9 cellular contexts compared by ENCODE assay signal in the genomic region with DNA sequence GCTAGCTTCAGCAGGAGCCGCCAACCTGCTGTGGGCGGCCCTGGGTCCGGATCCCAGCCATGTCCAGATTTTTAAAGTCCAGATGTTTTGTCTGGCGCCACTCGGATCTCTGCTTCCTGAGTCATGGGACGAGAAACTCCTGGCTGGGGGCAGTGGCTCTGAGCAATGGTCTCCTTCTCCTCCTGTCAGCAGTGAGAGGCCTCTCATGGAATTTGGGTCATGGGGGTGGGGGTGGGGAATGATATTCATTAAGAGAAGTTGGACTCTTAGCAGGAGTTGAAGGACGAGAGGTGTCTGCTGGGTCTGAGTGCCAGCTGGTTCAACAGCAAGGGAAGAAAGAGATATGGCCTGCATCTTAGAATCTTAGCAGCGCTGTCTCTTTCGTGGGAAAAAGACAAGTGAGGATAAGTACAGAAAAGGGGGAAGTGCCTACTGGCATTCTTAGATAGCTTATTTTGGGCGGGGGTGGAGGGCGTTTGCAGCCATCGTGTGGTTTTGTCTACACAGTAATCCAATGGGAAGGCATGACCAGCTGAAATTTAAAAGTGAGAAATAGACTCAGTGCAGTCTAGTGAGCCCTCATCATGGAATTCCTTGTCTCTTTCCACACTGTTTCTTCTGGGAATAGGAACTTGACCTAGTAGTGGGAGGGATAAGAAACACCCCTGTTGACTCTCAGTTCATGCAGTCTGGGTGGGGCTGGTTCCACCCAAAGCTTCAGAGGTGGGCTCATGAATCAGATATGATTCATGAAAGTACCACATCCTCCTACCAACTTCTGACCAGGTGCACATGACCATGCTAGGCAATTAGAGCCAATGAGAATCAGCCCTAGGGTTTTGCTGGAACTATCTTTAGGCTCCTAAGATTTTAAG.
DNase-seq lines count a peak whose midpoint lies in the region; ATAC-seq and TF ChIP-seq lines count a peak whose summit lies in the region.
"Had no signal": no experiment of that assay in that cellular context is flagged by ENCODE, and none has a peak within 500 bp of the region (broad histone marks: within the 10 kb centered on the region; RNA-seq: fewer than 3 reads in every experiment).

No MANE protein-coding gene starts in this region.

- intact Hi-C loops in CD8-positive, alpha-beta T cell (cut with DNase I, micrococcal nuclease), result no loop called here

- H3K27ac Mint-ChIP-seq in activated CD8-positive, alpha-beta T cell treated with anti-CD3 and anti-CD28 coated beads, Interleukin-2, amount 10 ng/mL, durations not matched to agents 7 days and 5 days, result no peak overlapping the region
- H3K27ac Mint-ChIP-seq in neural progenitor cell (no peak overlapping the region), H9 (no peak overlapping the region; a peak in 1 of 7 replicates)
- no peak overlapping the region for H3K27ac Mint-ChIP-seq in CD8-positive, alpha-beta T cell
- H3K27ac Mint-ChIP-seq: T-cell had no signal

- H3K9ac ChIP-seq in neural progenitor cell, result no peak overlapping the region
- no peak overlapping the region for H3K9ac ChIP-seq in H9 (ENCODE audit: extremely low read depth, insufficient read length, low read length)

- H2BK15ac ChIP-seq in H9 (ENCODE audit: low read depth, low read length), result no peak overlapping the region

- no peak overlapping the region for H2BK120ac ChIP-seq in H9 (ENCODE audit: low read depth, low read length, poor library complexity, severe bottlenecking)

- no peak overlapping the region for H2BK20ac ChIP-seq in H9 (ENCODE audit: low read depth, low read length, poor library complexity, severe bottlenecking)

- no peaks in the 10 kb centered on the region for H3K36me3 Mint-ChIP-seq in activated CD8-positive, alpha-beta T cell treated with anti-CD3 and anti-CD28 coated beads, Interleukin-2, amount 10 ng/mL, durations not matched to agents 7 days and 5 days (ENCODE audit: low read depth)
- H3K36me3 Mint-ChIP-seq in neural progenitor cell (no peaks in the 10 kb centered on the region), H9 (ENCODE audit: insufficient read depth in 1 of 3, low read depth in 3 of 3) (no peaks in the 10 kb centered on the region)
- no peaks in the 10 kb centered on the region for H3K36me3 Mint-ChIP-seq in CD8-positive, alpha-beta T cell
- H3K36me3 Mint-ChIP-seq: T-cell had no signal

- H3K4me1 ChIP-seq in neural progenitor cell (no peaks in the 10 kb centered on the region), H9 (ENCODE audit: insufficient read depth, low read length) (no peaks in the 10 kb centered on the region; the same call in 1 of the 2 replicates)
- no peaks in the 10 kb centered on the region for H3K4me1 ChIP-seq in CD8-positive, alpha-beta T cell (ENCODE audit: insufficient read depth, low read length)

- H4K20me1 ChIP-seq in neural progenitor cell (ENCODE audit: low read depth) (no peaks in the 10 kb centered on the region), H9 (ENCODE audit: control insufficient read depth, insufficient read depth, insufficient read length) (no peaks in the 10 kb centered on the region)

- no peak overlapping the region for H3K14ac ChIP-seq in H9 (ENCODE audit: insufficient read depth, low read length)

- no peaks in the 10 kb centered on the region for H3K9me3 Mint-ChIP-seq in activated CD8-positive, alpha-beta T cell treated with anti-CD3 and anti-CD28 coated beads, Interleukin-2, amount 10 ng/mL, durations not matched to agents 7 days and 5 days (ENCODE audit: insufficient read depth)
- H3K9me3 Mint-ChIP-seq in neural progenitor cell (no peaks in the 10 kb centered on the region), H9 (no peaks in the 10 kb centered on the region)
- H3K9me3 Mint-ChIP-seq in CD8-positive, alpha-beta T cell, result no peaks in the 10 kb centered on the region
- H3K9me3 Mint-ChIP-seq: T-cell had no signal

- H3K36me3 ChIP-seq in neural progenitor cell, result no peaks in the 10 kb centered on the region
- H3K36me3 ChIP-seq in CD8-positive, alpha-beta T cell (ENCODE audit: insufficient read depth, low read length), result no peaks in the 10 kb centered on the region

- peaks cover 21% of the 10 kb centered on the region for H3K27me3 Mint-ChIP-seq in activated CD8-positive, alpha-beta T cell treated with anti-CD3 and anti-CD28 coated beads, Interleukin-2, amount 10 ng/mL, durations not matched to agents 7 days and 5 days (ENCODE audit: low read depth)
- H3K27me3 Mint-ChIP-seq in neural progenitor cell (ENCODE audit: insufficient read depth, low read depth) (peaks cover 2% of the 10 kb centered on the region), H9 (ENCODE audit: low read depth) (no peaks in the 10 kb centered on the region; the same call in 1 of the 2 replicates)
- peaks cover 43% of the 10 kb centered on the region for H3K27me3 Mint-ChIP-seq in CD8-positive, alpha-beta T cell (ENCODE audit: low read depth)

- H2AFZ ChIP-seq in neural progenitor cell (replicated peaks) (peak overlapping the region; percentile 26), H9 (ENCODE audit: low read length) (no peak overlapping the region)

- H4K91ac ChIP-seq in H9 (ENCODE audit: insufficient read length, low read depth, low read length), result no peak overlapping the region

- TF ChIP-seq CTCF in neural progenitor cell (IDR thresholded peaks at IDR 0.05), result no peak
- no peak for TF ChIP-seq CTCF in CD8-positive, alpha-beta T cell (IDR thresholded peaks at IDR 0.05)
- no peak for TF ChIP-seq CTCF in H9 (conservative IDR thresholded peaks at IDR 0.05)

- H2BK12ac ChIP-seq in H9 (ENCODE audit: insufficient read length, low read depth, low read length), result no peak overlapping the region

- WGBS in H9 (ENCODE audit: extremely low coverage, insufficient read length, low lambda C conversion rate), result no CpG with 5 or more reads among the region's 12 CpGs

- H2BK5ac ChIP-seq in H9 (ENCODE audit: insufficient read length, low read length), result no peak overlapping the region

- POLR2A ChIA-PET in activated CD8-positive, alpha-beta T cell treated with anti-CD3 and anti-CD28 coated beads, Interleukin-2, amount 10 ng/mL, durations not matched to agents 7 days and 5 days (lab: Charles Lee), result no interaction called here
- POLR2A ChIA-PET in CD8-positive, alpha-beta T cell (lab: Charles Lee), result no interaction called here

- no peak overlapping the region for H3K23ac ChIP-seq in H9 (ENCODE audit: insufficient read length, low read depth, low read length)

- no peak overlapping the region for H3K27ac ChIP-seq in neural progenitor cell
- H3K27ac ChIP-seq in CD8-positive, alpha-beta T cell (ENCODE audit: low read depth, low read length), result no peak overlapping the region
- H3K27ac ChIP-seq in H9 (ENCODE audit: insufficient read length, low read depth, low read length), result no peak overlapping the region

- H3F3A ChIP-seq in neural progenitor cell (ENCODE audit: low read depth), result no peaks in the 10 kb centered on the region

- H3K4me2 ChIP-seq in neural progenitor cell, result no peak overlapping the region
- H3K4me2 ChIP-seq in H9 (ENCODE audit: insufficient read depth, insufficient read length, low read length), result no peak overlapping the region

- CTCF ChIA-PET in activated CD8-positive, alpha-beta T cell treated with anti-CD3 and anti-CD28 coated beads, Interleukin-2, amount 10 ng/mL, durations not matched to agents 7 days and 5 days (lab: Charles Lee), result interaction anchor here (1.1 to 1.4 kb wide), 3 partner anchors 9 to 326 kb away, joined by 3 to 4 read pairs (median 3); no protein-coding TSS in a partner anchor
- CTCF ChIA-PET in CD8-positive, alpha-beta T cell (lab: Charles Lee), result no interaction called here

- no peak overlapping the region for H3K56ac ChIP-seq in H9 (ENCODE audit: insufficient read length, low read depth, low read length)

- peaks cover 13% of the 10 kb centered on the region for H3K4me1 Mint-ChIP-seq in activated CD8-positive, alpha-beta T cell treated with anti-CD3 and anti-CD28 coated beads, Interleukin-2, amount 10 ng/mL, durations not matched to agents 7 days and 5 days (ENCODE audit: low read depth)
- H3K4me1 Mint-ChIP-seq in neural progenitor cell, result peaks cover 3% of the 10 kb centered on the region
- no peaks in the 10 kb centered on the region for H3K4me1 Mint-ChIP-seq in CD8-positive, alpha-beta T cell (ENCODE audit: low read depth)
- H3K4me1 Mint-ChIP-seq in H9, result peaks cover 9 to 14% of the 10 kb centered on the region in 2 experiments

- no peak overlapping the region for H3K4me3 ChIP-seq in neural progenitor cell
- H3K4me3 ChIP-seq in CD8-positive, alpha-beta T cell (ENCODE audit: low read depth, low read length), result no peak overlapping the region

- no peak overlapping the region for H3K4ac ChIP-seq in H9 (ENCODE audit: low read depth, low read length)

- H3K27me3 ChIP-seq in neural progenitor cell (no peaks in the 10 kb centered on the region), H9 (ENCODE audit: insufficient read depth, low read length) (no peaks in the 10 kb centered on the region)
- no peaks in the 10 kb centered on the region for H3K27me3 ChIP-seq in CD8-positive, alpha-beta T cell (ENCODE audit: insufficient read depth, low read length)

- H2AK5ac ChIP-seq in H9 (ENCODE audit: insufficient read length, low read length), result no peak overlapping the region

- no peaks in the 10 kb centered on the region for H3K79me1 ChIP-seq in H9 (ENCODE audit: insufficient read depth, low read depth, low read length, poor library complexity, severe bottlenecking)

- H3K9me3 ChIP-seq in neural progenitor cell (ENCODE audit: low read depth) (no peaks in the 10 kb centered on the region), H9 (ENCODE audit: control insufficient read depth, low read depth, low read length) (no peaks in the 10 kb centered on the region)
- H3K9me3 ChIP-seq in CD8-positive, alpha-beta T cell (ENCODE audit: low read length), result no peaks in the 10 kb centered on the region

- DNase-seq in activated CD8-positive, alpha-beta T cell treated with anti-CD3 and anti-CD28 coated beads, Interleukin-2, amount 10 ng/mL, durations not matched to agents 7 days and 5 days, result peak; percentile 41
- DNase-seq in neural progenitor cell (ENCODE audit: low spot score) (no peak), H9 (no peak), hippocampal formation (lab: John Stamatoyannopoulos, UW) (no peak)
- no peak for DNase-seq in CD8-positive, alpha-beta T cell
- DNase-seq in activated T-cell treated with anti-CD3 and anti-CD28 coated beads, Interleukin-2, amount 50 U/mL, for 48 hours, result no peak
- DNase-seq: T-cell had no signal

- H4K5ac ChIP-seq in H9 (ENCODE audit: insufficient read length, low read depth, low read length), result no peak overlapping the region

- H3K18ac ChIP-seq in H9 (ENCODE audit: insufficient read length, low read depth, low read length), result no peak overlapping the region

- ATAC-seq in GM18511 (IDR thresholded peaks at IDR 0.05; ENCODE audit: unreplicated experiment) (peak; percentile 73), HG02973 (IDR thresholded peaks at IDR 0.05; ENCODE audit: unreplicated experiment) (peak; percentile 78)
- peak; percentile 47 for ATAC-seq in activated CD8-positive, alpha-beta T cell treated with anti-CD3 and anti-CD28 coated beads, Interleukin-2, amount 10 ng/mL, durations not matched to agents 7 days and 5 days
- ATAC-seq in CD8-positive, alpha-beta T cell, result no peak

- H3K79me2 ChIP-seq in neural progenitor cell (ENCODE audit: low read depth) (no peaks in the 10 kb centered on the region), H9 (ENCODE audit: insufficient read depth, low read length) (no peaks in the 10 kb centered on the region; the same call in 1 of the 2 replicates)

- H4K8ac ChIP-seq in H9 (replicated peaks; ENCODE audit: insufficient read length, low read depth, low read length), result no peak overlapping the region

- no peak overlapping the region for H3T11ph ChIP-seq in H9 (ENCODE audit: low read length)

- no peaks in the 10 kb centered on the region for H3K23me2 ChIP-seq in H9 (ENCODE audit: insufficient read length, low read depth, low read length, poor library complexity, severe bottlenecking)

- no peak overlapping the region for H3K4me3 Mint-ChIP-seq in activated CD8-positive, alpha-beta T cell treated with anti-CD3 and anti-CD28 coated beads, Interleukin-2, amount 10 ng/mL, durations not matched to agents 7 days and 5 days
- H3K4me3 Mint-ChIP-seq in neural progenitor cell (no peak overlapping the region), H9 (no peak overlapping the region)
- no peak overlapping the region for H3K4me3 Mint-ChIP-seq in CD8-positive, alpha-beta T cell
- H3K4me3 Mint-ChIP-seq: T-cell had no signal
